Comparison of ENCODE assay signal across 8 cellular contexts in the genomic region with DNA sequence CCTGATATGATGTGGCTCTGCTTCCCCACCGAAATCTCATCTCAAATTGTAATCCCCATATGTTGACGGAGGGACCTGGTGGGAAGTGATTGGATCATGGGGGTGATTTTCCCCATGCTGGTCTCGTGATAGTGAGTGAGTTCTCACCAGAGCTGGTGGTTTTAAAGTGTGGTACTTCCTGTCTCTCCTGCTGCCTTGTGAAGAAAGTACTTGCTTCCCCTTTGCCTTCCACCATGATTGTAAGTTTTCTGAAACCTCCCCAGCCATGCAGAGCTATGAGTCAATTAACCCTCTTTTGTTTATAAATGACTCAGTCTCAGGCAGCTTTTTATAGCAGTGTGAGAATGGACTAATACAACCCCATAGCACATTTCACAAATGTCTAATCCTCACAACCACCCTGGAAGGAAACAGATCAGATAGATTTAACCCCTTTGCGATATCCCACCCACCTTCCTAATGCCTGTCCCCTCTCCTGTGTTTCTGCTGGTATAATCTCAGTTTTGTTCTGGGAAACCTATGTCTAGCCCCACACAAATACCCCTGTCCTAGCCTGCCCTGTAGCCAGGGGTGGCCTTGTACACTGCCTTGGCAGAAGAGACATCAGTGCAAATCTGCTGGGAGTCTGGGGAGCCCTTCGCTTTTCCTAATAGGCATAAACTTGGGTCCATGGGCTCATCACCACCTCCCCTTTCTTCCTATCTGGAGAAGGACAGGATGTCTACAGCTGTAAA.
A peak's percentile ranks its signal among the peaks of the same experiment; 100 is the strongest.
DNase-seq lines count a peak whose midpoint lies in the region; ATAC-seq and TF ChIP-seq lines count a peak whose summit lies in the region.

No MANE protein-coding gene starts in this region.

- peak; percentile 96 for ATAC-seq in HG02943 (IDR thresholded peaks at IDR 0.05; ENCODE audit: low read depth, unreplicated experiment)
- ATAC-seq in Panc1: peak; percentile 81
- ATAC-seq in esophagus mucosa: peak; percentile 75
- ATAC-seq in stimulated activated naive CD8-positive, alpha-beta T cell treated with anti-CD3 and anti-CD28 coated beads, Interleukin-15, amount 100 ng/mL, for 72 hours: peak; percentile 96

- CTCF ChIA-PET in Panc1 (lab: Charles Lee): no interaction called here

- no peaks in the 10 kb centered on the region for H3K36me3 Mint-ChIP-seq in activated naive CD4-positive, alpha-beta T cell treated with anti-CD3 and anti-CD28 coated beads, Interleukin-2, amount 50 U/mL, for 24 hours

- DNase-seq in activated naive CD4-positive, alpha-beta T cell (lab: John Stamatoyannopoulos, UW): no peak
- DNase-seq in Panc1 (ENCODE audit: low read depth, low spot score): peak; percentile 66
- DNase-seq in stimulated activated naive CD8-positive, alpha-beta T cell treated with anti-CD3 and anti-CD28 coated beads, Interleukin-15, amount 100 ng/mL, for 72 hours: peak; percentile 23 to 51
- DNase-seq in HuH-7.5 (ENCODE audit: low spot score): no peak
- DNase-seq in T1000 (lab: John Stamatoyannopoulos, UW): no peak

- no peaks in the 10 kb centered on the region for H3K27me3 ChIP-seq in Panc1 (ENCODE audit: control insufficient read depth, insufficient read depth, low read length)

- H3K9me3 Mint-ChIP-seq in activated naive CD4-positive, alpha-beta T cell treated with anti-CD3 and anti-CD28 coated beads, Interleukin-2, amount 50 U/mL, for 24 hours: no peaks in the 10 kb centered on the region
- no peaks in the 10 kb centered on the region for H3K9me3 Mint-ChIP-seq in stimulated activated naive CD8-positive, alpha-beta T cell treated with anti-CD3 and anti-CD28 coated beads, Interleukin-15, amount 100 ng/mL, for 72 hours

- no peaks in the 10 kb centered on the region for H3K9me3 ChIP-seq in Panc1 (ENCODE audit: control insufficient read depth, insufficient read depth, low read depth, low read length)

- TF ChIP-seq CTCF in Panc1 (IDR thresholded peaks at IDR 0.05): no peak

- H3K27ac ChIP-seq in Panc1 (ENCODE audit: low read length): no peak overlapping the region

- no peak overlapping the region for H3K4me3 ChIP-seq in Panc1 (ENCODE audit: low read depth in 2 of 2, low read length in 2 of 2)

- POLR2A ChIA-PET in Panc1 (lab: Charles Lee): no interaction called here

- intact Hi-C loops in Panc1 (cut with micrococcal nuclease; ENCODE audit: unreplicated experiment): no loop called here

- no peaks in the 10 kb centered on the region for H3K36me3 ChIP-seq in Panc1 (ENCODE audit: control insufficient read depth, insufficient read depth, low read length)

- H3K27ac Mint-ChIP-seq in activated naive CD4-positive, alpha-beta T cell treated with anti-CD3 and anti-CD28 coated beads, Interleukin-2, amount 50 U/mL, for 24 hours: peak overlapping the region; percentile 4
- H3K27ac Mint-ChIP-seq in stimulated activated naive CD8-positive, alpha-beta T cell treated with anti-CD3 and anti-CD28 coated beads, Interleukin-15, amount 100 ng/mL, for 72 hours: peak overlapping the region; percentile 7 to 8

- H3K4me3 Mint-ChIP-seq in activated naive CD4-positive, alpha-beta T cell treated with anti-CD3 and anti-CD28 coated beads, Interleukin-2, amount 50 U/mL, for 24 hours: no peak overlapping the region
- peak overlapping the region in 1 of 2 donors; percentile 2 for H3K4me3 Mint-ChIP-seq in stimulated activated naive CD8-positive, alpha-beta T cell treated with anti-CD3 and anti-CD28 coated beads, Interleukin-15, amount 100 ng/mL, for 72 hours

- H3K4me1 Mint-ChIP-seq in activated naive CD4-positive, alpha-beta T cell treated with anti-CD3 and anti-CD28 coated beads, Interleukin-2, amount 50 U/mL, for 24 hours: peaks cover 12% of the 10 kb centered on the region
- H3K4me1 Mint-ChIP-seq in stimulated activated naive CD8-positive, alpha-beta T cell treated with anti-CD3 and anti-CD28 coated beads, Interleukin-15, amount 100 ng/mL, for 72 hours: peaks cover 15% of the 10 kb centered on the region

- H3K4me1 ChIP-seq in Panc1 (ENCODE audit: control insufficient read depth, insufficient read depth, low read length): 0 out of 2 replicates have a peak, but pooled peaks cover 5% of the 10 kb centered on the region

- H3K27me3 Mint-ChIP-seq in activated naive CD4-positive, alpha-beta T cell treated with anti-CD3 and anti-CD28 coated beads, Interleukin-2, amount 50 U/mL, for 24 hours: peaks cover 6% of the 10 kb centered on the region
- peaks cover 36% of the 10 kb centered on the region for H3K27me3 Mint-ChIP-seq in stimulated activated naive CD8-positive, alpha-beta T cell treated with anti-CD3 and anti-CD28 coated beads, Interleukin-15, amount 100 ng/mL, for 72 hours

- no TSS peak for BruUV-seq in Panc1 (replicated peaks; lab: Mats Ljungman, UMichigan)

- in situ Hi-C loops in Panc1 (cut with HindIII; ENCODE audit: low pct_unique_long_range_greater_than_20kb, low sequenced_read_pairs): no loop called here

Comparison
In these comparisons a context has a peak if more than half of its experiments do, and no peak if none do; other contexts are left out.
1. DNase-seq: peak in Panc1 (single experiment) and stimulated activated naive CD8-positive, alpha-beta T cell treated with anti-CD3 and anti-CD28 coated beads, Interleukin-15, amount 100 ng/mL, for 72 hours (2 of 2); none in activated naive CD4-positive, alpha-beta T cell (0 of 4), HuH-7.5 (single experiment) and T1000 (single experiment).
2. Peak in every context shown above with its lines, with median percentiles within 50 percentile points of each other: ATAC-seq.